In the genomic region with DNA sequence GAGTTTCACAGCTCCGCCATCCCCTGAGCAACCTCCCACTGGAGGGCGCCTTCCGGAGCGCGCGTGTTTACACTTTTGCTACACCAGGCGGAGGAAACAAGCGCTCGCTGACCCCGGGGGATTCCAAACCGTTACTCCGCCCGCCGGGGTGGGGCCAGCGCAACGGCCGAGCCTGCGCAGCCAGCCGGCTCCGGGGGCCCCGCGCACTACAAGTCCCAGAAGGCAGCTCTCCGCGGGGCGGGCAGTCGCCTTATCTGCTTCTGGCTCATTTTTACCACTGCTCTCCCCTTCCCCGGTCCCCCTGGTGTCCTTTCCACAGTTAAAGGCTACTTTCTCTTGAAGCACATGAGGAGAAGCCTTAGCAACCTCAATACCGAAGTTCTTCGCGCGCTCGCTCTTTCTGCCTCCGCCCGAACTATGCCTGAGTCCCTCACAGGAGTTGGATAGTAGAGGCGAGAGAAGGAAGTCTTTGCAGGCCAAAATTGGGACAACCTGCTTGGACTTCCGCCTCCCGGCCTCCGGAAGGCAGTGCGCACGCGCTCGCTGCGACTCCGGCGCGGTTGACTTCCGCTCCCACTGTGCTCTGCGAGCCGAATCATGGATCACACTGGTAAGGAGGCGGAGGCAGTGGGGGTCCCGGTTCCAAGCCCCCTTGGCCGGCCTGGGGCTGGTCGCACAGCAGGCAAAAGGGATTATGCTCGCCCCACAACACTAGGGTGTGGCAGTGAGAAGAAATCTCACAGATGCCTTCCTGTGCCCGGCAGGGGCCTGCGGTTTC, we compare ENCODE assay signal across 8 cellular contexts. TPM values are rescaled to one million over a fixed set of nuclear protein-coding genes. Genes with fewer than 3 reads are reported as not detected.
DNase-seq lines count a peak whose midpoint lies in the region; ATAC-seq and TF ChIP-seq lines count a peak whose summit lies in the region.

A gene with protein sequence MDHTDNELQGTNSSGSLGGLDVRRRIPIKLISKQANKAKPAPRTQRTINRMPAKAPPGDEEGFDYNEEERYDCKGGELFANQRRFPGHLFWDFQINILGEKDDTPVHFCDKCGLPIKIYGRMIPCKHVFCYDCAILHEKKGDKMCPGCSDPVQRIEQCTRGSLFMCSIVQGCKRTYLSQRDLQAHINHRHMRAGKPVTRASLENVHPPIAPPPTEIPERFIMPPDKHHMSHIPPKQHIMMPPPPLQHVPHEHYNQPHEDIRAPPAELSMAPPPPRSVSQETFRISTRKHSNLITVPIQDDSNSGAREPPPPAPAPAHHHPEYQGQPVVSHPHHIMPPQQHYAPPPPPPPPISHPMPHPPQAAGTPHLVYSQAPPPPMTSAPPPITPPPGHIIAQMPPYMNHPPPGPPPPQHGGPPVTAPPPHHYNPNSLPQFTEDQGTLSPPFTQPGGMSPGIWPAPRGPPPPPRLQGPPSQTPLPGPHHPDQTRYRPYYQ (plus strand): TSS at position 576 of the 778 bp plus-strand sequence. CDS start 22 bp downstream, at position 598.

- H3K4me3 ChIP-seq in BE2C (ENCODE audit: low read depth, low read length) (peak within 1 kb of the TSS; percentile 93), kidney epithelial cell (ENCODE audit: low read depth, low read length) (peak within 1 kb of the TSS; percentile 83)

- H3K4me1 Mint-ChIP-seq in chondrocyte (ENCODE audit: low read depth), result peaks cover 41% of the 10 kb centered on the region

- peaks cover 2% of the 10 kb centered on the region for H3K27me3 Mint-ChIP-seq in chondrocyte (ENCODE audit: low read depth)

- H3K27me3 ChIP-seq in BE2C (no peaks in the 10 kb centered on the region), kidney epithelial cell (ENCODE audit: control insufficient read depth, insufficient read depth, low read length) (no peaks in the 10 kb centered on the region)

- peak; percentile 78 for TF ChIP-seq CTCF in BE2C (IDR thresholded peaks at IDR 0.05; ENCODE audit: low read depth, low read length)
- peak; percentile 90 for TF ChIP-seq CTCF in chondrocyte (IDR thresholded peaks at IDR 0.05)
- peak; percentile 73 for TF ChIP-seq CTCF in kidney epithelial cell (IDR thresholded peaks at IDR 0.05; ENCODE audit: insufficient read depth, low read length, poor library complexity, severe bottlenecking)

- no peaks in the 10 kb centered on the region for H3K9me3 Mint-ChIP-seq in chondrocyte (ENCODE audit: low read depth)

- H3K36me3 ChIP-seq in BE2C, result peaks cover 2% of the 10 kb centered on the region
- H3K36me3 ChIP-seq in kidney epithelial cell (ENCODE audit: control insufficient read depth, insufficient read depth, low read length), result no peaks in the 10 kb centered on the region

- peak; percentile 98 for DNase-seq in BE2C
- peak; percentile 70 for DNase-seq in NCI-H510A (lab: John Stamatoyannopoulos, UW)
- peak; percentile 95 to 96 for DNase-seq in activated CD4-positive, alpha-beta T cell treated with anti-CD3 and anti-CD28 coated beads for 24 hours (ENCODE audit: low read depth in 2 of 2)
- DNase-seq in chondrocyte (ENCODE audit: low spot score), result peak; percentile 96
- DNase-seq in kidney epithelial cell (ENCODE audit: low read depth), result peak; percentile 72
- DNase-seq in stimulated activated CD4-positive, alpha-beta T cell treated with anti-CD3 and anti-CD28 coated beads, Interleukin-15, amount 100 ng/mL, for 48 hours (ENCODE audit: low read depth in 2 of 2), result peak; percentile 94 to 95

- no peaks in the 10 kb centered on the region for H3K36me3 Mint-ChIP-seq in chondrocyte (ENCODE audit: low read depth)

- peak within 1 kb of the TSS; percentile 99 for H3K27ac Mint-ChIP-seq in chondrocyte (ENCODE audit: unreplicated experiment)

- no peaks in the 10 kb centered on the region for H3K4me1 ChIP-seq in BE2C

- H3K9me3 ChIP-seq in BE2C, result no peaks in the 10 kb centered on the region

- H3K4me3 Mint-ChIP-seq in chondrocyte (ENCODE audit: unreplicated experiment), result peak within 1 kb of the TSS; percentile 97

- peak; percentile 91 for ATAC-seq in HG03439 (IDR thresholded peaks at IDR 0.05; ENCODE audit: unreplicated experiment)

- TF ChIP-seq POLR2A in GM19193 (IDR thresholded peaks at IDR 0.05; ENCODE audit: extremely low read depth, insufficient read depth, insufficient read length), result peak; percentile 79

RNA-seq across cellular contexts. Expression of the gene that starts here (rescaled TPM):
- polyA plus RNA-seq in BE2C (2012; ENCODE audit: insufficient read depth, insufficient read length, low read depth), result 40.2 TPM
- 15.6 to 20.7 TPM (median 17.4 TPM) in 3 replicates for total RNA-seq in chondrocyte
- 26.7 and 42.3 TPM in 2 replicates for total RNA-seq in kidney epithelial cell

Comparison
In these comparisons a context has a peak if more than half of its experiments do, and no peak if none do; other contexts are left out.
1. Peak in every context shown above with its lines: DNase-seq, ATAC-seq and H3K4me3 ChIP-seq.